In the genomic region with DNA sequence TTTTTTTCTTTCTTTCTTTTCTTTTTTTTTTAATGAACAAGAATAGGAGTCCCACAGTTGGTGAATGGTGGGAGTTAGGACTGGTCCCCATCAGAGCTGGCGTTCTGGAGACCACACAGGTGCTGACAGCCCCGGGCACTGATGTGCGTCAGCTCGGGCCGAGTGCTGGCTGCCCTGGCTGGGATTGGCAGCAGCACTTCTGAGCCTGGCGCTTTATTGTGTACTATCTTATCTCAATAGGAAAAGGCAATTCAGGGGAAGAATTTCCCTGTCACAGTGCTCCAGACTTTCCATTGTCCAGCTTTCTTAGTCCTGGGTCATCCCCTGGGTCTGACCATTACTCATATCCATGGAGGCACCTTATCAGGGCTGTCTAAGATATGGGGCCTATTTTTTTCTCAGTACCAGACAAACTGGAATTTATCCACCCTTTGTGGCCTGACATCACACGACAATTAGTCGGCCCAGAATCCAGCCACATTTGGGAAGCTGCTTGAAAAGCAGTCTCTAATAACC, we compare ENCODE assay signal across 17 cellular contexts. TPM values are rescaled to one million over a fixed set of nuclear protein-coding genes. Genes with fewer than 3 reads are reported as not detected.
DNase-seq lines count a peak whose midpoint lies in the region; ATAC-seq, FAIRE-seq and TF ChIP-seq lines count a peak whose summit lies in the region.
"Had no signal": no experiment of that assay in that cellular context is flagged by ENCODE, and none has a peak within 500 bp of the region (broad histone marks: within the 10 kb centered on the region; RNA-seq: fewer than 3 reads in every experiment).

No MANE protein-coding gene starts in this region.

- H3K27me3 ChIP-seq in IMR-90 (ENCODE audit: control insufficient read depth, insufficient read depth, low read length) (no peaks in the 10 kb centered on the region), right cardiac atrium (ENCODE audit: control insufficient read depth, insufficient read depth) (no peaks in the 10 kb centered on the region), stomach (no peaks in the 10 kb centered on the region)
- H3K27me3 ChIP-seq: pancreas had no signal

- H3K36me3 Mint-ChIP-seq in chondrocyte (ENCODE audit: low read depth): no peaks in the 10 kb centered on the region

- H3K79me1 ChIP-seq in IMR-90 (ENCODE audit: low read depth in 1 of 2, low read length in 2 of 2): peaks cover 2 to 15% of the 10 kb centered on the region in 2 experiments

- peaks cover 17% of the 10 kb centered on the region for H3K9me1 ChIP-seq in IMR-90 (ENCODE audit: insufficient read depth, low read length)

- H2AK9ac ChIP-seq in IMR-90 (replicated peaks; ENCODE audit: low read depth, low read length, poor library complexity): peak overlapping the region; percentile 85

- TF ChIP-seq RAD21 in IMR-90 (IDR thresholded peaks at IDR 0.05; ENCODE audit: low read length): no peak

- no peak overlapping the region for H3K4me3 Mint-ChIP-seq in chondrocyte (ENCODE audit: unreplicated experiment)
- H3K4me3 Mint-ChIP-seq: activated CD8-positive, alpha-beta T cell treated with anti-CD3 and anti-CD28 coated beads, Interleukin-2, amount 10 ng/mL, durations not matched to agents 7 days and 5 days; activated naive CD8-positive, alpha-beta T cell treated with anti-CD3 and anti-CD28 coated beads, Interleukin-2, amount 50 U/mL, for 24 hours; activated T-helper 1 cell treated with anti-CD3 and anti-CD28 coated beads, Interleukin-12 subunit alpha, Interleukin-12 subunit beta, Interleukin-2, Interleukin-4 antibody, amounts not matched to agents 30 ng/mL and 10 ng/mL and 1 ng/mL, durations not matched to agents 14 hours and 24 hours and 36 hours; stimulated activated naive CD8-positive, alpha-beta T cell treated with anti-CD3 and anti-CD28 coated beads, Interleukin-15, amount 100 ng/mL, for 72 hours had no signal

- BruUV-seq in IMR-90 (replicated peaks; lab: Mats Ljungman, UMichigan): no TSS peak

- TF ChIP-seq EP300 in stomach (IDR thresholded peaks at IDR 0.05): no peak

- no peak overlapping the region for H3K4me3 ChIP-seq in IMR-90 (ENCODE audit: insufficient read depth, low read depth, low read length)
- H3K4me3 ChIP-seq in right cardiac atrium (ENCODE audit: low read length): no peak overlapping the region
- no peak overlapping the region for H3K4me3 ChIP-seq in stomach
- H3K4me3 ChIP-seq: pancreas had no signal

- CTCF ChIA-PET in IMR-90 (lab: Yijun Ruan, JAX): interaction anchor here (0.9 kb wide), 1 partner anchor 42 kb away, joined by 3 read pairs; no protein-coding TSS in a partner anchor

- peak overlapping the region; percentile 82 for H2BK120ac ChIP-seq in IMR-90 (ENCODE audit: low read depth, low read length)

- no peak overlapping the region for H2AFZ ChIP-seq in IMR-90 (replicated peaks; ENCODE audit: low read length, poor library complexity)

- TF ChIP-seq CTCF in IMR-90 (conservative IDR thresholded peaks at IDR 0.05; ENCODE audit: low read depth, low read length) (no peak), chondrocyte (IDR thresholded peaks at IDR 0.05) (no peak), stomach (IDR thresholded peaks at IDR 0.05) (no peak), GM13976 (IDR thresholded peaks at IDR 0.05; ENCODE audit: borderline replicate concordance, control extremely low read depth, extremely low read depth, insufficient read depth, missing control alignments) (no peak)

- ATAC-seq in IMR-90 (ENCODE audit: low read depth) (no peak), right cardiac atrium (peak; percentile 87 to 88), GM19395 (IDR thresholded peaks at IDR 0.05; ENCODE audit: unreplicated experiment) (no peak)
- ATAC-seq: activated CD8-positive, alpha-beta T cell treated with anti-CD3 and anti-CD28 coated beads, Interleukin-2, amount 10 ng/mL, durations not matched to agents 7 days and 5 days; activated naive CD8-positive, alpha-beta T cell treated with anti-CD3 and anti-CD28 coated beads, Interleukin-2, amount 50 U/mL, for 24 hours; stimulated activated naive CD8-positive, alpha-beta T cell treated with anti-CD3 and anti-CD28 coated beads, Interleukin-15, amount 100 ng/mL, for 72 hours had no signal

- peaks cover 32% of the 10 kb centered on the region for H3K4me1 Mint-ChIP-seq in chondrocyte (ENCODE audit: low read depth)

- H3K36me3 ChIP-seq in IMR-90 (ENCODE audit: control insufficient read depth, insufficient read depth, low read length) (no peaks in the 10 kb centered on the region), stomach (no peaks in the 10 kb centered on the region)
- H3K36me3 ChIP-seq: pancreas had no signal

- POLR2A ChIA-PET in IMR-90 (lab: Charles Lee; ENCODE audit: unreplicated experiment): interaction anchor here (0.6 to 0.7 kb wide), 2 partner anchors 97 to 107 kb away, joined by 6 to 11 read pairs; no protein-coding TSS in a partner anchor

- no peak for FAIRE-seq in GM12891 (lab: Jason Lieb, UNC)
- FAIRE-seq: colon, pancreas had no signal

- dilution Hi-C loops in IMR-90 (cut with HindIII; ENCODE audit: low sequenced_read_pairs, unreplicated experiment): no loop called here

- H3K27ac ChIP-seq in IMR-90 (ENCODE audit: insufficient read depth, low read length): no peak overlapping the region
- H3K27ac ChIP-seq in right cardiac atrium (ENCODE audit: low read length): peak overlapping the region; percentile 88
- peak overlapping the region in 3 of 5 donors; percentile 13 to 33 (median 32) for H3K27ac ChIP-seq in stomach
- H3K27ac ChIP-seq: VCaP had no signal

- H3K9me3 Mint-ChIP-seq in chondrocyte (ENCODE audit: low read depth): no peaks in the 10 kb centered on the region
- H3K9me3 Mint-ChIP-seq: activated naive CD8-positive, alpha-beta T cell treated with anti-CD3 and anti-CD28 coated beads, Interleukin-2, amount 50 U/mL, for 24 hours; activated T-helper 1 cell treated with anti-CD3 and anti-CD28 coated beads, Interleukin-12 subunit alpha, Interleukin-12 subunit beta, Interleukin-2, Interleukin-4 antibody, amounts not matched to agents 30 ng/mL and 10 ng/mL and 1 ng/mL, durations not matched to agents 14 hours and 24 hours and 36 hours; stimulated activated naive CD8-positive, alpha-beta T cell treated with anti-CD3 and anti-CD28 coated beads, Interleukin-15, amount 100 ng/mL, for 72 hours had no signal

- H4K20me1 ChIP-seq in IMR-90 (ENCODE audit: insufficient read depth, low read length): no peaks in the 10 kb centered on the region

- peak overlapping the region; percentile 65 for H3K4ac ChIP-seq in IMR-90 (ENCODE audit: low read depth, low read length)

- DNase-seq in IMR-90: no peak
- no peak for DNase-seq in chondrocyte (ENCODE audit: low spot score)
- peak; percentile 80 to 94 (median 89) for DNase-seq in right cardiac atrium
- DNase-seq in stomach: peak; percentile 35
- no peak for DNase-seq in NCI-H510A (lab: John Stamatoyannopoulos, UW)
- no peak for DNase-seq in GM12891 (ENCODE audit: insufficient read length, low spot score)
- DNase-seq in GM13976 (ENCODE audit: low spot score): no peak
- DNase-seq: activated CD8-positive, alpha-beta T cell treated with anti-CD3 and anti-CD28 coated beads, Interleukin-2, amount 10 ng/mL, durations not matched to agents 7 days and 5 days; activated naive CD8-positive, alpha-beta T cell treated with anti-CD3 and anti-CD28 coated beads, Interleukin-2, amount 50 U/mL, for 24 hours; NCI-H2029; NCI-H69; pancreas; stimulated activated naive CD8-positive, alpha-beta T cell treated with anti-CD3 and anti-CD28 coated beads, Interleukin-15, amount 100 ng/mL, for 72 hours had no signal

- H2BK15ac ChIP-seq in IMR-90 (ENCODE audit: low read depth, low read length): peak overlapping the region; percentile 78

- in situ Hi-C loops in IMR-90 (cut with MboI; ENCODE audit: low sequenced_read_pairs) (no loop called here), GM13976 (cut with MboI; ENCODE audit: low sequenced_read_pairs, unreplicated experiment) (loop anchor here (25.0 kb wide), 1 partner anchor 242 kb away; no protein-coding TSS in a partner anchor)

- H4K91ac ChIP-seq in IMR-90 (ENCODE audit: insufficient read depth, low read depth, low read length): peak overlapping the region; percentile 46

- H2BK20ac ChIP-seq in IMR-90 (ENCODE audit: low read depth, low read length): peak overlapping the region; percentile 82

- no peak overlapping the region for H4K5ac ChIP-seq in IMR-90 (ENCODE audit: low read depth, low read length)

- H3K14ac ChIP-seq in IMR-90 (replicated peaks; ENCODE audit: low read depth, low read length): 0 out of 2 replicates have a peak overlapping the region, but pooled peaks have one; percentile 20

- H3K4me1 ChIP-seq in IMR-90 (ENCODE audit: control insufficient read depth, insufficient read depth, low read length) (peaks cover 16% of the 10 kb centered on the region), right cardiac atrium (ENCODE audit: control insufficient read depth, insufficient read depth, low read length) (peaks cover 8% of the 10 kb centered on the region), stomach (peaks cover 0 to 31% (median 3%) of the 10 kb centered on the region in 4 donors)
- H3K4me1 ChIP-seq: pancreas had no signal

- no peak overlapping the region for H3K23ac ChIP-seq in IMR-90 (ENCODE audit: low read depth, low read length)

- TF ChIP-seq POLR2A in IMR-90 (IDR thresholded peaks at IDR 0.05; ENCODE audit: low read depth, low read length) (peak; percentile 66), stomach (IDR thresholded peaks at IDR 0.05) (no peak), GM12891 (IDR thresholded peaks at IDR 0.05; ENCODE audit: low read depth, low read length) (no peak)

- no peak overlapping the region for H3K9ac ChIP-seq in IMR-90 (ENCODE audit: low read depth, low read length)

- peak overlapping the region; percentile 49 for H3K27ac Mint-ChIP-seq in chondrocyte (ENCODE audit: unreplicated experiment)
- H3K27ac Mint-ChIP-seq: activated CD8-positive, alpha-beta T cell treated with anti-CD3 and anti-CD28 coated beads, Interleukin-2, amount 10 ng/mL, durations not matched to agents 7 days and 5 days; activated naive CD8-positive, alpha-beta T cell treated with anti-CD3 and anti-CD28 coated beads, Interleukin-2, amount 50 U/mL, for 24 hours; activated T-helper 1 cell treated with anti-CD3 and anti-CD28 coated beads, Interleukin-12 subunit alpha, Interleukin-12 subunit beta, Interleukin-2, Interleukin-4 antibody, amounts not matched to agents 30 ng/mL and 10 ng/mL and 1 ng/mL, durations not matched to agents 14 hours and 24 hours and 36 hours had no signal

- H4K8ac ChIP-seq in IMR-90 (ENCODE audit: low read depth in 2 of 2, low read length in 2 of 2): peak overlapping the region; percentile 19 to 64; a peak in 1 of 4 replicates

- WGBS in IMR-90 (ENCODE audit: extremely low coverage in 2 of 2, insufficient read length in 1 of 2), 2 experiments: 83% methylated on average over 3 of the region's 8 CpGs; no CpG with 5 or more reads in 1 of the 2 experiments
- WGBS in right cardiac atrium: 18% methylated on average over 8 of the region's 8 CpGs
- WGBS in stomach, 5 donors: 32 to 47% (median 44%) methylated on average over 8 of the region's 8 CpGs

- H2AK5ac ChIP-seq in IMR-90 (ENCODE audit: low read depth, low read length): peak overlapping the region; percentile 70

- H3K18ac ChIP-seq in IMR-90 (ENCODE audit: low read depth, low read length): no peak overlapping the region

- H3K4me2 ChIP-seq in IMR-90 (ENCODE audit: low read depth, low read length): no peak overlapping the region

- intact Hi-C loops in IMR-90 (cut with micrococcal nuclease): no loop called here
- intact Hi-C loops in right cardiac atrium (cut with DNase I): loop anchor here in 2 of 4 donors (5.0 kb wide), 2 partner anchors 102 to 107 kb away; no protein-coding TSS in a partner anchor
- intact Hi-C loops in stomach (cut with DNase I; ENCODE audit: low total_unique reads): no loop called here

- peak overlapping the region; percentile 63 for H2BK5ac ChIP-seq in IMR-90 (ENCODE audit: low read depth, low read length, poor library complexity, severe bottlenecking)

- no peaks in the 10 kb centered on the region for H3K27me3 Mint-ChIP-seq in chondrocyte (ENCODE audit: low read depth)
- H3K27me3 Mint-ChIP-seq: activated naive CD8-positive, alpha-beta T cell treated with anti-CD3 and anti-CD28 coated beads, Interleukin-2, amount 50 U/mL, for 24 hours had no signal

- no peak overlapping the region for H3K56ac ChIP-seq in IMR-90 (ENCODE audit: extremely low read depth, insufficient read depth, low read length)

- H3K9me3 ChIP-seq in IMR-90 (ENCODE audit: control insufficient read depth, insufficient read depth, low read length) (no peaks in the 10 kb centered on the region), right cardiac atrium (ENCODE audit: control insufficient read depth, low read length) (no peaks in the 10 kb centered on the region), stomach (no peaks in the 10 kb centered on the region)
- H3K9me3 ChIP-seq: pancreas had no signal

RNA-seq across cellular contexts. Expression of a gene that starts 54.1 kb away (rescaled TPM):
- 7.8 and 9.7 TPM in 2 replicates for total RNA-seq in IMR-90 (2012; rRNA removed)
- polyA plus RNA-seq in IMR-90 (2012; rRNA removed): 22.4 and 24.2 TPM in 2 replicates
- polyA plus RNA-seq in IMR-90 (2012; cell fraction: cytosol; rRNA removed): 13.9 and 18.1 TPM in 2 replicates
- 104 and 111 TPM in 2 replicates for polyA plus RNA-seq in IMR-90 (2012; cell fraction: nucleus; rRNA removed; ENCODE audit: low replicate concordance)
- 14.5 to 25.1 TPM (median 25.0 TPM) in 3 replicates for total RNA-seq in chondrocyte
- total RNA-seq in right cardiac atrium: 10 to 100 TPM in 1 of 4 donors, 1 to 10 TPM in 3; 5.1 to 11.3 (median 8.5) TPM
- 7.6 TPM for polyA plus RNA-seq in right cardiac atrium
- 100 to 1,000 TPM in 1 of 5 donors, 10 to 100 TPM in 2, 1 to 10 TPM in 1, not detected in 1; 9.4 to 352 (median 16.3) TPM for total RNA-seq in stomach
- 1 to 10 TPM; 4.4 to 9.1 (median 6.1) TPM for polyA plus RNA-seq in stomach
- 5.9 TPM for polyA plus RNA-seq in GM12891 (2012; ENCODE audit: low read depth, missing spikeins)

Comparison
In these comparisons a context has a peak if more than half of its experiments do, and no peak if none do; other contexts are left out.
1. ATAC-seq: peak in right cardiac atrium (2 of 2); none in IMR-90 (single experiment) and GM19395 (single experiment).
2. DNase-seq: peak in right cardiac atrium (3 of 3) and stomach (single experiment); none in IMR-90 (single experiment), chondrocyte (single experiment), NCI-H510A (single experiment), GM12891 (single experiment) and GM13976 (single experiment).